In genomic region chr13:41610426-41610825, GRCh38 we compare ENCODE assay signal across 12 cellular contexts.
DNase-seq lines count a peak whose midpoint lies in the region; ATAC-seq and TF ChIP-seq lines count a peak whose summit lies in the region.
"Had no signal": no experiment of that assay in that cellular context is flagged by ENCODE, and none has a peak within 500 bp of the region (broad histone marks: within the 10 kb centered on the region; RNA-seq: fewer than 3 reads in every experiment).

No MANE protein-coding gene starts in this region.

- peaks cover 27% of the 10 kb centered on the region for H3K36me3 Mint-ChIP-seq in activated CD8-positive, alpha-beta T cell treated with anti-CD3 and anti-CD28 coated beads for 36 hours (ENCODE audit: low read depth)

- no peaks in the 10 kb centered on the region for H3K9me3 Mint-ChIP-seq in activated CD8-positive, alpha-beta T cell treated with anti-CD3 and anti-CD28 coated beads for 36 hours

- H3K4me1 Mint-ChIP-seq in activated CD8-positive, alpha-beta T cell treated with anti-CD3 and anti-CD28 coated beads for 36 hours (ENCODE audit: low read depth): no peaks in the 10 kb centered on the region

- no peak overlapping the region for H3K27ac Mint-ChIP-seq in activated CD8-positive, alpha-beta T cell treated with anti-CD3 and anti-CD28 coated beads for 36 hours

- no peak overlapping the region for H3K4me3 Mint-ChIP-seq in activated CD8-positive, alpha-beta T cell treated with anti-CD3 and anti-CD28 coated beads for 36 hours

- DNase-seq in HPDE6-E6E7 (ENCODE audit: extremely low spot score) (peak; percentile 60), SJCRH30 (no peak), left cardiac atrium (peak; percentile 20)
- DNase-seq in activated CD8-positive, alpha-beta T cell treated with anti-CD3 and anti-CD28 coated beads for 36 hours: no peak
- DNase-seq: activated naive CD4-positive, alpha-beta T cell; glutamatergic neuron; NCI-H1048; T1000 had no signal

- TF ChIP-seq CTCF in activated CD8-positive, alpha-beta T cell treated with anti-CD3 and anti-CD28 coated beads for 36 hours (IDR thresholded peaks at IDR 0.05): no peak

- H3K9me3 ChIP-seq in SJCRH30 (replicated peaks): no peaks in the 10 kb centered on the region

- no peaks in the 10 kb centered on the region for H3K27me3 ChIP-seq in SJCRH30

- POLR2A ChIA-PET in activated CD8-positive, alpha-beta T cell treated with anti-CD3 and anti-CD28 coated beads for 36 hours (lab: Charles Lee): no interaction called here

- intact Hi-C loops in left cardiac atrium (cut with DNase I): no loop called here
- intact Hi-C loops in activated CD8-positive, alpha-beta T cell treated with anti-CD3 and anti-CD28 coated beads for 36 hours (cut with micrococcal nuclease): no loop called here

- ATAC-seq in left cardiac atrium (no peak), GM21737 (IDR thresholded peaks at IDR 0.05; ENCODE audit: unreplicated experiment) (no peak), HG03139 (IDR thresholded peaks at IDR 0.05; ENCODE audit: unreplicated experiment) (no peak)
- no peak for ATAC-seq in activated CD8-positive, alpha-beta T cell treated with anti-CD3 and anti-CD28 coated beads for 36 hours
- ATAC-seq: GM12878 had no signal

- H3K36me3 ChIP-seq in SJCRH30: peaks cover 2% of the 10 kb centered on the region; the same call in 1 of the 2 replicates

- CTCF ChIA-PET in activated CD8-positive, alpha-beta T cell treated with anti-CD3 and anti-CD28 coated beads for 36 hours (lab: Charles Lee): interaction anchor here (1.2 kb wide), 1 partner anchor 152 kb away, joined by 3 read pairs; no protein-coding TSS in a partner anchor

- no peak overlapping the region for H3K4me3 ChIP-seq in SJCRH30
- H3K4me3 ChIP-seq: GM12878 had no signal

- H3K4me1 ChIP-seq in SJCRH30: peaks cover 32% of the 10 kb centered on the region

- H3K27ac ChIP-seq in SJCRH30 (0 out of 2 replicates have a peak overlapping the region, but pooled peaks have one; percentile 7), temporal lobe (ENCODE audit: low read depth, low read length) (peak overlapping the region; percentile 64)

- H3K27me3 Mint-ChIP-seq in activated CD8-positive, alpha-beta T cell treated with anti-CD3 and anti-CD28 coated beads for 36 hours: no peaks in the 10 kb centered on the region

Comparison
In these comparisons a context has a peak if more than half of its experiments do, and no peak if none do; other contexts are left out.
1. DNase-seq: peak in HPDE6-E6E7 (single experiment) and left cardiac atrium (single experiment); none in SJCRH30 (0 of 2) and activated CD8-positive, alpha-beta T cell treated with anti-CD3 and anti-CD28 coated beads for 36 hours (single experiment).